Comparison of ENCODE assay signal across 13 cellular contexts in genomic region chr5:84430863-84431663, GRCh38. TPM values are rescaled to one million over a fixed set of nuclear protein-coding genes. Genes with fewer than 3 reads are reported as not detected.
DNase-seq lines count a peak whose midpoint lies in the region.
"Had no signal": no experiment of that assay in that cellular context is flagged by ENCODE, and none has a peak within 500 bp of the region (broad histone marks: within the 10 kb centered on the region; RNA-seq: fewer than 3 reads in every experiment).

No MANE protein-coding gene starts in this region.

- H3K4me1 Mint-ChIP-seq in activated CD4-positive, alpha-beta T cell treated with anti-CD3 and anti-CD28 coated beads, Interleukin-2, amount 10 ng/mL, durations not matched to agents 24 days and 14 days: no peaks in the 10 kb centered on the region
- H3K4me1 Mint-ChIP-seq in activated CD4-positive, alpha-beta memory T cell treated with anti-CD3 and anti-CD28 coated beads, Interleukin-2, amount 10 ng/mL, durations not matched to agents 7 days and 5 days: no peaks in the 10 kb centered on the region
- H3K4me1 Mint-ChIP-seq: activated CD4-positive, alpha-beta T cell treated with anti-CD3 and anti-CD28 coated beads for 36 hours had no signal

- H3K4me3 Mint-ChIP-seq in activated CD4-positive, alpha-beta T cell treated with anti-CD3 and anti-CD28 coated beads, Interleukin-2, amount 10 ng/mL, durations not matched to agents 24 days and 14 days: no peak overlapping the region
- no peak overlapping the region for H3K4me3 Mint-ChIP-seq in activated CD4-positive, alpha-beta memory T cell treated with anti-CD3 and anti-CD28 coated beads, Interleukin-2, amount 10 ng/mL, durations not matched to agents 7 days and 5 days
- H3K4me3 Mint-ChIP-seq: activated CD4-positive, alpha-beta T cell treated with anti-CD3 and anti-CD28 coated beads for 36 hours; natural killer cell treated with Interleukin-12 subunit alpha and Interleukin-12 subunit beta and Interleukin-15 and Interleukin-18, amount 100 ng/mL, for 72 hours had no signal

- H3K36me3 Mint-ChIP-seq in activated CD4-positive, alpha-beta T cell treated with anti-CD3 and anti-CD28 coated beads, Interleukin-2, amount 10 ng/mL, durations not matched to agents 24 days and 14 days (ENCODE audit: low read depth): no peaks in the 10 kb centered on the region
- H3K36me3 Mint-ChIP-seq in activated CD4-positive, alpha-beta memory T cell treated with anti-CD3 and anti-CD28 coated beads, Interleukin-2, amount 10 ng/mL, durations not matched to agents 7 days and 5 days (ENCODE audit: low read depth): no peaks in the 10 kb centered on the region
- H3K36me3 Mint-ChIP-seq: natural killer cell treated with Interleukin-12 subunit alpha and Interleukin-12 subunit beta and Interleukin-15 and Interleukin-18, amount 100 ng/mL, for 72 hours had no signal

- no peak overlapping the region for H3K27ac Mint-ChIP-seq in activated CD4-positive, alpha-beta T cell treated with anti-CD3 and anti-CD28 coated beads, Interleukin-2, amount 10 ng/mL, durations not matched to agents 24 days and 14 days
- H3K27ac Mint-ChIP-seq in activated CD4-positive, alpha-beta memory T cell treated with anti-CD3 and anti-CD28 coated beads, Interleukin-2, amount 10 ng/mL, durations not matched to agents 7 days and 5 days: no peak overlapping the region
- H3K27ac Mint-ChIP-seq: activated CD4-positive, alpha-beta T cell treated with anti-CD3 and anti-CD28 coated beads for 36 hours; natural killer cell treated with Interleukin-12 subunit alpha and Interleukin-12 subunit beta and Interleukin-15 and Interleukin-18, amount 100 ng/mL, for 72 hours had no signal

- DNase-seq in NCI-H1105 treated with DMSO at 0.1 percent for 48 hours (lab: John Stamatoyannopoulos, UW) (peak; percentile 4), NCI-H1105 (lab: John Stamatoyannopoulos, UW) (no peak), NCI-H226 (peak; percentile 60), dermis blood vessel endothelial cell (peak; percentile 12), posterior vena cava (ENCODE audit: low spot score) (peak; percentile 53), KG1 (lab: John Stamatoyannopoulos, UW) (no peak)
- no peak for DNase-seq in activated CD4-positive, alpha-beta T cell treated with anti-CD3 and anti-CD28 coated beads, Interleukin-2, amount 10 ng/mL, durations not matched to agents 24 days and 14 days
- DNase-seq in activated CD4-positive, alpha-beta memory T cell treated with anti-CD3 and anti-CD28 coated beads, Interleukin-2, amount 10 ng/mL, durations not matched to agents 7 days and 5 days: no peak
- DNase-seq: activated CD4-positive, alpha-beta T cell treated with anti-CD3 and anti-CD28 coated beads for 36 hours; heart left ventricle; NCI-H2081 treated with DMSO at 0.1 percent for 48 hours; stimulated activated CD4-positive, alpha-beta T cell treated with anti-CD3 and anti-CD28 coated beads, Interleukin-4, amount 100 ng/mL, for 24 hours had no signal

- POLR2A ChIA-PET in activated CD4-positive, alpha-beta memory T cell treated with anti-CD3 and anti-CD28 coated beads, Interleukin-2, amount 10 ng/mL, durations not matched to agents 7 days and 5 days (lab: Charles Lee): no interaction called here

- H3K9me3 Mint-ChIP-seq in activated CD4-positive, alpha-beta T cell treated with anti-CD3 and anti-CD28 coated beads, Interleukin-2, amount 10 ng/mL, durations not matched to agents 24 days and 14 days: no peaks in the 10 kb centered on the region
- H3K9me3 Mint-ChIP-seq in activated CD4-positive, alpha-beta memory T cell treated with anti-CD3 and anti-CD28 coated beads, Interleukin-2, amount 10 ng/mL, durations not matched to agents 7 days and 5 days: no peaks in the 10 kb centered on the region

- intact Hi-C loops in posterior vena cava (cut with DNase I): no loop called here
- intact Hi-C loops in activated CD4-positive, alpha-beta T cell treated with anti-CD3 and anti-CD28 coated beads, Interleukin-2, amount 10 ng/mL, durations not matched to agents 24 days and 14 days (cut with micrococcal nuclease): no loop called here

- no peaks in the 10 kb centered on the region for H3K27me3 Mint-ChIP-seq in activated CD4-positive, alpha-beta T cell treated with anti-CD3 and anti-CD28 coated beads, Interleukin-2, amount 10 ng/mL, durations not matched to agents 24 days and 14 days
- H3K27me3 Mint-ChIP-seq in activated CD4-positive, alpha-beta memory T cell treated with anti-CD3 and anti-CD28 coated beads, Interleukin-2, amount 10 ng/mL, durations not matched to agents 7 days and 5 days: no peaks in the 10 kb centered on the region
- H3K27me3 Mint-ChIP-seq: activated CD4-positive, alpha-beta T cell treated with anti-CD3 and anti-CD28 coated beads for 36 hours; natural killer cell treated with Interleukin-12 subunit alpha and Interleukin-12 subunit beta and Interleukin-15 and Interleukin-18, amount 100 ng/mL, for 72 hours had no signal

- CTCF ChIA-PET in activated CD4-positive, alpha-beta memory T cell treated with anti-CD3 and anti-CD28 coated beads, Interleukin-2, amount 10 ng/mL, durations not matched to agents 7 days and 5 days (lab: Charles Lee): no interaction called here

RNA-seq across cellular contexts. Expression of gene EDIL3, which starts 46.4 kb away (rescaled TPM):
- 0.65 and 1.5 TPM in 2 replicates for total RNA-seq in dermis blood vessel endothelial cell
- total RNA-seq in posterior vena cava: 100 to 1,000 TPM; 117 to 143 TPM
- not detected in 2 replicates for total RNA-seq in activated CD4-positive, alpha-beta T cell treated with anti-CD3 and anti-CD28 coated beads, Interleukin-2, amount 10 ng/mL, durations not matched to agents 24 days and 14 days
- not detected for total RNA-seq in activated CD4-positive, alpha-beta memory T cell treated with anti-CD3 and anti-CD28 coated beads, Interleukin-2, amount 10 ng/mL, durations not matched to agents 7 days and 5 days
- total RNA-seq: activated CD4-positive, alpha-beta T cell treated with anti-CD3 and anti-CD28 coated beads for 36 hours; natural killer cell treated with Interleukin-12 subunit alpha and Interleukin-12 subunit beta and Interleukin-15 and Interleukin-18, amount 100 ng/mL, for 72 hours had no signal

Comparison
In these comparisons a context has a peak if more than half of its experiments do, and no peak if none do; other contexts are left out.
1. DNase-seq: peak in NCI-H1105 treated with DMSO at 0.1 percent for 48 hours (single experiment), NCI-H226 (single experiment), dermis blood vessel endothelial cell (single experiment) and posterior vena cava (single experiment); none in NCI-H1105 (single experiment), activated CD4-positive, alpha-beta T cell treated with anti-CD3 and anti-CD28 coated beads, Interleukin-2, amount 10 ng/mL, durations not matched to agents 24 days and 14 days (single experiment), activated CD4-positive, alpha-beta memory T cell treated with anti-CD3 and anti-CD28 coated beads, Interleukin-2, amount 10 ng/mL, durations not matched to agents 7 days and 5 days (single experiment) and KG1 (single experiment).
2. RNA of gene EDIL3, which starts 46.4 kb away (total RNA-seq): 117 to 143 TPM in posterior vena cava; 0.65 to 1.5 TPM in dermis blood vessel endothelial cell, not detected in activated CD4-positive, alpha-beta T cell treated with anti-CD3 and anti-CD28 coated beads, Interleukin-2, amount 10 ng/mL, durations not matched to agents 24 days and 14 days and not detected in activated CD4-positive, alpha-beta memory T cell treated with anti-CD3 and anti-CD28 coated beads, Interleukin-2, amount 10 ng/mL, durations not matched to agents 7 days and 5 days; every median in the first group is over 10 times any median in the second.